Comparison of ENCODE assay signal across 9 cellular contexts in the genomic region with DNA sequence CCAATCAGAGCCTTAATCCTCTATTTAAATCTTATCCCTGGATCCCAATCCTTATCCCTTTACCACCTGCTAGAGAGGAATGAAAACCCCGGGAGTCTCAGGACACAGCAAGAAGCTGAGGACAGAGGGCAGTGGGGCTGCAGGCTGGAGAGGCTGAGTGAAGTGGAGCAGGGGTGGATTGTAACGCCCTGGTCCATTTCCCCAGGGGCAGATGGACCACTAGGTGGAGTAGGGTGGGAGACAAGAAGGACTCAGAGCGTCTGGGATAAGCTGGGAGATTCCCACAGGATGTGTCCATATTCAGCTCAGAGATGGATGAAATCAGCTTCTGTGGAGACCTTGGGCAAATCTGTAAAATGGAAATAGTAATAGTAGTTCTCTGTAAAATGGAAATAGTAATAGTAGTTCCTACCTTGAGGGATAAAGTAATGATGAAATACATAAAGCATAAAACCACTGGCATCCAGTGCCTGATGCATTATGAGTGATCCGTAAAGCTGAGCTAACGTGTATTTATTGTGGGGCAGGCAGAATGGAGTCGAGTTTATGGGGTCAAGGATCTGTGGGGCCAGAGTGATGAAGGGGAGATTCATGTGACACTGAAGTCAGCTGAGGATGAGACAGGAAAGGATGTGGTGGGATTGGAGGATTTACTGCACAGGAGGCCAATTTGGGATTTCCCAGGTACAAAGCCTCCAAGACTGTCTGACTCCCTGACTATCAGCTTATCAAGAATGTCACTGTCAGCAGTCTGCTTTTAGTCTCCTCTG. TPM values are rescaled to one million over a fixed set of nuclear protein-coding genes. Genes with fewer than 3 reads are reported as not detected.
A peak's percentile ranks its signal among the peaks of the same experiment; 100 is the strongest.
DNase-seq lines count a peak whose midpoint lies in the region; TF ChIP-seq lines count a peak whose summit lies in the region.
"Had no signal": no experiment of that assay in that cellular context is flagged by ENCODE, and none has a peak within 500 bp of the region (broad histone marks: within the 10 kb centered on the region; RNA-seq: fewer than 3 reads in every experiment).

No MANE protein-coding gene starts in this region.

- 45 to 50% methylated on average over 6 of the region's 6 CpGs for WGBS in transverse colon (ENCODE audit: low coverage in 1 of 2), 2 donors

- CTCF ChIA-PET in activated CD4-positive, alpha-beta memory T cell treated with anti-CD3 and anti-CD28 coated beads, Interleukin-2, amount 10 ng/mL, durations not matched to agents 7 days and 5 days (lab: Charles Lee): no interaction called here
- CTCF ChIA-PET in activated CD4-positive, alpha-beta memory T cell treated with anti-CD3 and anti-CD28 coated beads for 36 hours (lab: Charles Lee): interaction anchor here (0.9 kb wide), 1 partner anchor 23 kb away, joined by 3 read pairs; no protein-coding TSS in a partner anchor

- peaks cover 7% of the 10 kb centered on the region for H3K4me1 Mint-ChIP-seq in activated CD4-positive, alpha-beta memory T cell treated with anti-CD3 and anti-CD28 coated beads, Interleukin-2, amount 10 ng/mL, durations not matched to agents 7 days and 5 days
- peaks cover 2% of the 10 kb centered on the region for H3K4me1 Mint-ChIP-seq in activated CD4-positive, alpha-beta memory T cell treated with anti-CD3 and anti-CD28 coated beads for 36 hours (ENCODE audit: low read depth)
- H3K4me1 Mint-ChIP-seq: central memory CD8-positive, alpha-beta T cell had no signal

- H3K4me3 ChIP-seq in transverse colon: no peak overlapping the region

- no peak overlapping the region for H3K4me3 Mint-ChIP-seq in activated CD4-positive, alpha-beta memory T cell treated with anti-CD3 and anti-CD28 coated beads, Interleukin-2, amount 10 ng/mL, durations not matched to agents 7 days and 5 days
- H3K4me3 Mint-ChIP-seq in activated CD4-positive, alpha-beta memory T cell treated with anti-CD3 and anti-CD28 coated beads for 36 hours: no peak overlapping the region
- H3K4me3 Mint-ChIP-seq: central memory CD8-positive, alpha-beta T cell had no signal

- no peaks in the 10 kb centered on the region for H3K36me3 ChIP-seq in transverse colon

- peak; percentile 4 for DNase-seq in activated CD4-positive, alpha-beta memory T cell treated with anti-CD3 and anti-CD28 coated beads, Interleukin-2, amount 10 ng/mL, durations not matched to agents 7 days and 5 days
- DNase-seq in activated CD4-positive, alpha-beta memory T cell treated with anti-CD3 and anti-CD28 coated beads for 36 hours: no peak
- DNase-seq in caudate nucleus (lab: John Stamatoyannopoulos, UW): no peak
- peak; percentile 33 to 65 for DNase-seq in lung microvascular endothelial cell (ENCODE audit: low read depth in 2 of 2)
- DNase-seq in transverse colon: no peak
- DNase-seq in H4 (ENCODE audit: low spot score): no peak
- no peak for DNase-seq in NCI-H446 treated with DMSO at 0.1 percent for 48 hours (lab: John Stamatoyannopoulos, UW)
- DNase-seq in CD1c-positive myeloid dendritic cell (ENCODE audit: extremely low spot score): no peak

- TF ChIP-seq POLR2A in transverse colon (IDR thresholded peaks at IDR 0.05): no peak

- TF ChIP-seq CTCF in transverse colon (IDR thresholded peaks at IDR 0.05): no peak

- no peaks in the 10 kb centered on the region for H3K9me3 Mint-ChIP-seq in activated CD4-positive, alpha-beta memory T cell treated with anti-CD3 and anti-CD28 coated beads, Interleukin-2, amount 10 ng/mL, durations not matched to agents 7 days and 5 days
- no peaks in the 10 kb centered on the region for H3K9me3 Mint-ChIP-seq in activated CD4-positive, alpha-beta memory T cell treated with anti-CD3 and anti-CD28 coated beads for 36 hours
- H3K9me3 Mint-ChIP-seq: central memory CD8-positive, alpha-beta T cell had no signal

- H3K27me3 ChIP-seq in transverse colon: peaks cover 8% of the 10 kb centered on the region

- TF ChIP-seq EP300 in transverse colon (IDR thresholded peaks at IDR 0.05; ENCODE audit: low read depth): no peak

- POLR2A ChIA-PET in activated CD4-positive, alpha-beta memory T cell treated with anti-CD3 and anti-CD28 coated beads, Interleukin-2, amount 10 ng/mL, durations not matched to agents 7 days and 5 days (lab: Charles Lee): no interaction called here
- POLR2A ChIA-PET in activated CD4-positive, alpha-beta memory T cell treated with anti-CD3 and anti-CD28 coated beads for 36 hours (lab: Charles Lee): no interaction called here

- in situ Hi-C loops in transverse colon (cut with MboI; ENCODE audit: low pct_ligation_motif_present in 1 of 4, low pct_unique_long_range_greater_than_20kb in 1 of 4, low sequenced_read_pairs in 3 of 4): no loop called here

- no peaks in the 10 kb centered on the region for H3K9me3 ChIP-seq in transverse colon

- intact Hi-C loops in activated CD4-positive, alpha-beta memory T cell treated with anti-CD3 and anti-CD28 coated beads for 36 hours (cut with micrococcal nuclease): no loop called here
- intact Hi-C loops in transverse colon (cut with DNase I; ENCODE audit: low total_unique reads): no loop called here

- H3K27ac Mint-ChIP-seq in activated CD4-positive, alpha-beta memory T cell treated with anti-CD3 and anti-CD28 coated beads, Interleukin-2, amount 10 ng/mL, durations not matched to agents 7 days and 5 days: no peak overlapping the region
- H3K27ac Mint-ChIP-seq in activated CD4-positive, alpha-beta memory T cell treated with anti-CD3 and anti-CD28 coated beads for 36 hours: no peak overlapping the region

- H3K4me1 ChIP-seq in transverse colon: no peaks in the 10 kb centered on the region

- no peaks in the 10 kb centered on the region for H3K36me3 Mint-ChIP-seq in activated CD4-positive, alpha-beta memory T cell treated with anti-CD3 and anti-CD28 coated beads, Interleukin-2, amount 10 ng/mL, durations not matched to agents 7 days and 5 days (ENCODE audit: low read depth)
- H3K36me3 Mint-ChIP-seq in activated CD4-positive, alpha-beta memory T cell treated with anti-CD3 and anti-CD28 coated beads for 36 hours: no peaks in the 10 kb centered on the region

- H3K27ac ChIP-seq in caudate nucleus (ENCODE audit: low read depth, low read length): peak overlapping the region; percentile 88
- H3K27ac ChIP-seq in transverse colon: peak overlapping the region; percentile 14 to 57 (median 43)

- H3K27me3 Mint-ChIP-seq in activated CD4-positive, alpha-beta memory T cell treated with anti-CD3 and anti-CD28 coated beads, Interleukin-2, amount 10 ng/mL, durations not matched to agents 7 days and 5 days: peaks cover 37% of the 10 kb centered on the region
- H3K27me3 Mint-ChIP-seq in activated CD4-positive, alpha-beta memory T cell treated with anti-CD3 and anti-CD28 coated beads for 36 hours: peaks cover 4% of the 10 kb centered on the region

RNA-seq across cellular contexts. Expression of a gene that starts 1.9 kb away (rescaled TPM):
- total RNA-seq in activated CD4-positive, alpha-beta memory T cell treated with anti-CD3 and anti-CD28 coated beads, Interleukin-2, amount 10 ng/mL, durations not matched to agents 7 days and 5 days: not detected
- not detected for total RNA-seq in activated CD4-positive, alpha-beta memory T cell treated with anti-CD3 and anti-CD28 coated beads for 36 hours
- total RNA-seq in lung microvascular endothelial cell (272 and 369 TPM in 2 replicates), transverse colon (10 to 100 TPM in 1 of 4 donors, 1 to 10 TPM in 3; 4.8 to 31.8 (median 6.4) TPM)
- total RNA-seq in H4 (2014; rRNA removed; shearing (Covaris generic)): 0.06 TPM in 1 of 2 replicates, not detected in the other

RNA-seq across cellular contexts. Expression of a gene that starts 19.5 kb away (rescaled TPM):
- total RNA-seq in activated CD4-positive, alpha-beta memory T cell treated with anti-CD3 and anti-CD28 coated beads, Interleukin-2, amount 10 ng/mL, durations not matched to agents 7 days and 5 days: not detected
- not detected for total RNA-seq in activated CD4-positive, alpha-beta memory T cell treated with anti-CD3 and anti-CD28 coated beads for 36 hours
- total RNA-seq in lung microvascular endothelial cell (under 0.01 and 0.20 TPM in 2 replicates), transverse colon (not detected)
- total RNA-seq in H4 (2014; rRNA removed; shearing (Covaris generic)): not detected in 2 replicates

RNA-seq across cellular contexts. Expression of a gene that starts 34.3 kb away (rescaled TPM):
- 1 to 10 TPM; 7.9 to 8.5 TPM for total RNA-seq in activated CD4-positive, alpha-beta memory T cell treated with anti-CD3 and anti-CD28 coated beads, Interleukin-2, amount 10 ng/mL, durations not matched to agents 7 days and 5 days
- 10 to 100 TPM in 1 of 2 experiments, 1 to 10 TPM in 1; 9.0 to 10.4 TPM for total RNA-seq in activated CD4-positive, alpha-beta memory T cell treated with anti-CD3 and anti-CD28 coated beads for 36 hours
- total RNA-seq in lung microvascular endothelial cell (5.7 and 14.7 TPM in 2 replicates), transverse colon (10 to 100 TPM in 2 of 4 donors, 1 to 10 TPM in 2; 5.6 to 38.6 (median 17.0) TPM)
- total RNA-seq in H4 (2014; rRNA removed; shearing (Covaris generic)): 8.9 and 9.4 TPM in 2 replicates

RNA-seq across cellular contexts. Expression of a gene that starts 36.3 kb away (rescaled TPM):
- total RNA-seq in activated CD4-positive, alpha-beta memory T cell treated with anti-CD3 and anti-CD28 coated beads, Interleukin-2, amount 10 ng/mL, durations not matched to agents 7 days and 5 days: not detected
- total RNA-seq in activated CD4-positive, alpha-beta memory T cell treated with anti-CD3 and anti-CD28 coated beads for 36 hours: not detected
- total RNA-seq in lung microvascular endothelial cell: under 0.01 TPM in 2 replicates
- under 1 TPM in 2 of 4 donors, not detected in 2; 0.14 to 0.37 TPM for total RNA-seq in transverse colon
- total RNA-seq in H4 (2014; rRNA removed; shearing (Covaris generic)): not detected in 2 replicates

RNA-seq across cellular contexts. Expression of a gene that starts 54.4 kb away (rescaled TPM):
- total RNA-seq in activated CD4-positive, alpha-beta memory T cell treated with anti-CD3 and anti-CD28 coated beads, Interleukin-2, amount 10 ng/mL, durations not matched to agents 7 days and 5 days: 1 to 10 TPM; 9.2 to 9.7 TPM
- total RNA-seq in activated CD4-positive, alpha-beta memory T cell treated with anti-CD3 and anti-CD28 coated beads for 36 hours: 1 to 10 TPM; 5.6 to 6.4 TPM
- total RNA-seq in lung microvascular endothelial cell: 1.5 and 1.6 TPM in 2 replicates
- under 1 TPM in 3 of 4 donors, not detected in 1; 0.64 to 0.82 (median 0.75) TPM for total RNA-seq in transverse colon
- total RNA-seq in H4 (2014; rRNA removed; shearing (Covaris generic)): 3.2 and 4.3 TPM in 2 replicates

Comparison
In these comparisons a context has a peak if more than half of its experiments do, and no peak if none do; other contexts are left out.
1. DNase-seq: peak in activated CD4-positive, alpha-beta memory T cell treated with anti-CD3 and anti-CD28 coated beads, Interleukin-2, amount 10 ng/mL, durations not matched to agents 7 days and 5 days (single experiment) and lung microvascular endothelial cell (2 of 2); none in activated CD4-positive, alpha-beta memory T cell treated with anti-CD3 and anti-CD28 coated beads for 36 hours (single experiment), caudate nucleus (0 of 61), transverse colon (single experiment), H4 (single experiment), NCI-H446 treated with DMSO at 0.1 percent for 48 hours (single experiment) and CD1c-positive myeloid dendritic cell (single experiment).